21 cellular contexts compared by ENCODE assay signal in the genomic region with DNA sequence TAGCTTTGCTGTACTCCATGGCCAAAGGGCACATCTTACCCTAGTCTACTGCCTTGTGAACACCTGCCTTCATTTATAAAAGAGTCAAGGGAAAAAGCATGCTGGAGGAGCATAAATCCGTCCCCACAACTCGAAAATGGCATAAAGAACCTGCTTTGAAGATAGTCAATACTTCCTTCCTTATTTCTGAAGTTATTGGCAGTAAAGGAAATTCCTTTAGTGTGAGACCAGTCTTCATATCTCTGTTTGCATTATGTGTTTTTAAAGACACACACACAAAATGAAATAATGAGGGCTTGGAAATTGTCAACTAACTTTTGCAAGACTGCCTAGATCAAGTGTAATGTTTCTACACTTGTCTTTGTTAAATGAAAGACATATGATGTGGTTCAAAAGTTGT.
DNase-seq lines count a peak whose midpoint lies in the region; ATAC-seq and TF ChIP-seq lines count a peak whose summit lies in the region.
"Had no signal": no experiment of that assay in that cellular context is flagged by ENCODE, and none has a peak within 500 bp of the region (broad histone marks: within the 10 kb centered on the region; RNA-seq: fewer than 3 reads in every experiment).

No MANE protein-coding gene starts in this region.

- H3K9ac ChIP-seq in PC-3 (ENCODE audit: low read length) = no peak overlapping the region
- H3K9ac ChIP-seq: BLaER1 had no signal

- DNase-seq in HFFc6 (no peak), PC-3 (peak; percentile 21), fibroblast of pulmonary artery (ENCODE audit: low read depth) (peak; percentile 26), nephron progenitor cell (no peak), DMS79 (lab: John Stamatoyannopoulos, UW) (no peak), GM19238 (ENCODE audit: insufficient read length, low spot score) (no peak), T-helper 9 cell (no peak)
- no peak for DNase-seq in activated CD8-positive, alpha-beta T cell treated with anti-CD3 and anti-CD28 coated beads for 36 hours
- DNase-seq: Caco-2; CD4-positive, CD25-positive, alpha-beta regulatory T cell; CD8-positive, alpha-beta T cell; DMS153; EL; GDM1; GOT3 had no signal

- H3K36me3 Mint-ChIP-seq in HFFc6 (ENCODE audit: low read depth) = peaks cover 11% of the 10 kb centered on the region; the same call in 1 of the 2 replicates
- peaks cover 10% of the 10 kb centered on the region for H3K36me3 Mint-ChIP-seq in nephron progenitor cell (ENCODE audit: low read depth)
- no peaks in the 10 kb centered on the region for H3K36me3 Mint-ChIP-seq in activated CD8-positive, alpha-beta T cell treated with anti-CD3 and anti-CD28 coated beads for 36 hours (ENCODE audit: low read depth)
- H3K36me3 Mint-ChIP-seq: CD4-positive, CD25-positive, alpha-beta regulatory T cell; CD8-positive, alpha-beta T cell had no signal

- H4K20me1 ChIP-seq in PC-3 (ENCODE audit: low read length) = no peaks in the 10 kb centered on the region
- H4K20me1 ChIP-seq: BLaER1 had no signal

- H3K4me1 Mint-ChIP-seq in HFFc6 (ENCODE audit: low read depth) = peaks cover 53% of the 10 kb centered on the region
- H3K4me1 Mint-ChIP-seq in nephron progenitor cell = peaks cover 20% of the 10 kb centered on the region
- H3K4me1 Mint-ChIP-seq in activated CD8-positive, alpha-beta T cell treated with anti-CD3 and anti-CD28 coated beads for 36 hours (ENCODE audit: low read depth) = no peaks in the 10 kb centered on the region
- H3K4me1 Mint-ChIP-seq: B cell; CD4-positive, CD25-positive, alpha-beta regulatory T cell had no signal

- CTCF ChIA-PET in PC-3 (lab: Charles Lee) = no interaction called here
- CTCF ChIA-PET in activated CD8-positive, alpha-beta T cell treated with anti-CD3 and anti-CD28 coated beads for 36 hours (lab: Charles Lee) = no interaction called here

- H3K4me2 ChIP-seq in PC-3 (ENCODE audit: low read length) = 0 out of 2 replicates have a peak overlapping the region, but pooled peaks have one; percentile 10
- H3K4me2 ChIP-seq: BLaER1 had no signal

- POLR2A ChIA-PET in PC-3 (lab: Charles Lee; ENCODE audit: unreplicated experiment) = no interaction called here
- POLR2A ChIA-PET in activated CD8-positive, alpha-beta T cell treated with anti-CD3 and anti-CD28 coated beads for 36 hours (lab: Charles Lee) = no interaction called here

- H3K9me2 ChIP-seq in PC-3 (replicated peaks; ENCODE audit: low read length) = no peaks in the 10 kb centered on the region

- TF ChIP-seq CTCF in HFFc6 (IDR thresholded peaks at IDR 0.05) (no peak), PC-3 (conservative IDR thresholded peaks at IDR 0.05; ENCODE audit: low read depth, low read length) (no peak), fibroblast of pulmonary artery (IDR thresholded peaks at IDR 0.05; ENCODE audit: low read length, missing control alignments) (no peak), nephron progenitor cell (IDR thresholded peaks at IDR 0.05) (no peak)
- TF ChIP-seq CTCF in activated CD8-positive, alpha-beta T cell treated with anti-CD3 and anti-CD28 coated beads for 36 hours (IDR thresholded peaks at IDR 0.05) = no peak

- 0 out of 2 replicates have a peak overlapping the region, but pooled peaks have one; percentile 36 for H2AFZ ChIP-seq in PC-3 (ENCODE audit: low read length)

- no peaks in the 10 kb centered on the region for H3K79me2 ChIP-seq in PC-3 (ENCODE audit: low read length)

- peaks cover 10% of the 10 kb centered on the region for H3F3A ChIP-seq in PC-3 (ENCODE audit: low read length, unreplicated experiment)

- no peaks in the 10 kb centered on the region for H3K27me3 ChIP-seq in PC-3 (ENCODE audit: low read length)
- H3K27me3 ChIP-seq: BLaER1 had no signal

- peaks cover 38% of the 10 kb centered on the region for H3K4me1 ChIP-seq in PC-3 (ENCODE audit: insufficient read depth, low read length)
- H3K4me1 ChIP-seq: Caco-2, HAP-1 had no signal

- H3K27me3 Mint-ChIP-seq in HFFc6 (ENCODE audit: insufficient read depth) = no peaks in the 10 kb centered on the region; the same call in 1 of the 2 replicates
- no peaks in the 10 kb centered on the region for H3K27me3 Mint-ChIP-seq in nephron progenitor cell (ENCODE audit: low read depth, poor library complexity)
- H3K27me3 Mint-ChIP-seq in activated CD8-positive, alpha-beta T cell treated with anti-CD3 and anti-CD28 coated beads for 36 hours = no peaks in the 10 kb centered on the region
- H3K27me3 Mint-ChIP-seq: B cell; CD4-positive, CD25-positive, alpha-beta regulatory T cell had no signal

- no peak overlapping the region for H3K4me3 ChIP-seq in PC-3 (ENCODE audit: low read length)
- H3K4me3 ChIP-seq in fibroblast of pulmonary artery (replicated peaks; ENCODE audit: low read depth, low read length) = no peak overlapping the region
- H3K4me3 ChIP-seq: BLaER1, GM12878, HAP-1 had no signal

- H3K4me3 Mint-ChIP-seq in HFFc6 = no peak overlapping the region
- H3K4me3 Mint-ChIP-seq in nephron progenitor cell = no peak overlapping the region
- H3K4me3 Mint-ChIP-seq in activated CD8-positive, alpha-beta T cell treated with anti-CD3 and anti-CD28 coated beads for 36 hours = no peak overlapping the region
- H3K4me3 Mint-ChIP-seq: B cell; CD4-positive, CD25-positive, alpha-beta regulatory T cell; CD8-positive, alpha-beta T cell had no signal

- no peak for ATAC-seq in PC-3
- no peak for ATAC-seq in activated CD8-positive, alpha-beta T cell treated with anti-CD3 and anti-CD28 coated beads for 36 hours
- ATAC-seq: CD8-positive, alpha-beta T cell; GM12878 had no signal

- no peaks in the 10 kb centered on the region for H3K9me3 ChIP-seq in PC-3 (ENCODE audit: low read length)
- H3K9me3 ChIP-seq: BLaER1, HAP-1 had no signal

- H3K36me3 ChIP-seq in PC-3 (ENCODE audit: low read depth, low read length) = no peaks in the 10 kb centered on the region
- H3K36me3 ChIP-seq: BLaER1, HAP-1 had no signal

- no TSS peak for BruUV-seq in PC-3 (replicated peaks; lab: Mats Ljungman, UMichigan)

- peak overlapping the region; percentile 37 for H3K27ac ChIP-seq in PC-3 (ENCODE audit: low read length)
- H3K27ac ChIP-seq: 22Rv1, BLaER1, C4-2B had no signal

- H3K27ac Mint-ChIP-seq in HFFc6 (0 out of 2 replicates have a peak overlapping the region, but pooled peaks have one; percentile 7), nephron progenitor cell (peak overlapping the region; percentile 69)
- H3K27ac Mint-ChIP-seq in activated CD8-positive, alpha-beta T cell treated with anti-CD3 and anti-CD28 coated beads for 36 hours = no peak overlapping the region
- H3K27ac Mint-ChIP-seq: B cell; CD4-positive, CD25-positive, alpha-beta regulatory T cell; CD8-positive, alpha-beta T cell had no signal

- H3K9me3 Mint-ChIP-seq in HFFc6 = peaks cover 5% of the 10 kb centered on the region; the same call in 1 of the 2 replicates
- peaks cover 23% of the 10 kb centered on the region for H3K9me3 Mint-ChIP-seq in nephron progenitor cell
- H3K9me3 Mint-ChIP-seq in activated CD8-positive, alpha-beta T cell treated with anti-CD3 and anti-CD28 coated beads for 36 hours = no peaks in the 10 kb centered on the region

- intact Hi-C loops in PC-3 (cut with micrococcal nuclease) = loop anchor here (10.0 kb wide), 2 partner anchors 118 to 248 kb away; no protein-coding TSS in a partner anchor
- intact Hi-C loops in activated CD8-positive, alpha-beta T cell treated with anti-CD3 and anti-CD28 coated beads for 36 hours (cut with micrococcal nuclease) = no loop called here

Comparison
In these comparisons a context has a peak if more than half of its experiments do, and no peak if none do; other contexts are left out.
1. DNase-seq: peak in PC-3 (single experiment) and fibroblast of pulmonary artery (single experiment); none in HFFc6 (single experiment), nephron progenitor cell (single experiment), DMS79 (single experiment), activated CD8-positive, alpha-beta T cell treated with anti-CD3 and anti-CD28 coated beads for 36 hours (single experiment), GM19238 (single experiment) and T-helper 9 cell (single experiment).